In the genomic region with DNA sequence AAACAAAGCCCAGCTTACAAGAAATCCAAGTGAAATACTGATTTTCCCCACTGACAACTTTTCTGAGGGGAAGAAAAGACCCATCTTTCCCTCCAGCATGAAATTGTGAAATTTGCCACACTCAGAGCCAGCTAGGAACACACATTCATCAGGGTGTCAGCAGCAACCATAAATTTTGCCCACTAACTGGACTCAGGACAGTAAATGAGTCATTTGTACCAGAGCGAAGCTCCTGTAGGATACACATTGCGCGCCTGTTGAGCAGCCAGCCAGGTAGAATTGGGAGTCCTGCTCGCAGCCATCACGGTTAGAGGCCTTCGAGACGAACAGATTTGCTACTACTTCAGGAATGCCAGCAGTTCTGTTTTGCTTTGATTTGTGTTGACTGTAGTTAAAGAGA, we compare ENCODE assay signal across 14 cellular contexts.
DNase-seq lines count a peak whose midpoint lies in the region; ATAC-seq and TF ChIP-seq lines count a peak whose summit lies in the region.
"Had no signal": no experiment of that assay in that cellular context is flagged by ENCODE, and none has a peak within 500 bp of the region (broad histone marks: within the 10 kb centered on the region; RNA-seq: fewer than 3 reads in every experiment).

No MANE protein-coding gene starts in this region.

- H3K27me3 Mint-ChIP-seq in type B pancreatic cell (no peaks in the 10 kb centered on the region), T-helper 17 cell (peaks cover 43% of the 10 kb centered on the region)

- H3K4me3 ChIP-seq in mammary epithelial cell (replicated peaks in 1 of 3; ENCODE audit: insufficient read depth in 1 of 3, low read depth in 2 of 3, low read length in 3 of 3), result no peak overlapping the region
- H3K4me3 ChIP-seq: colonic mucosa had no signal

- H3K4me3 Mint-ChIP-seq in type B pancreatic cell (no peak overlapping the region), T-helper 17 cell (no peak overlapping the region)
- H3K4me3 Mint-ChIP-seq: T-helper 1 cell treated with Interleukin-12 subunit alpha and Interleukin-12 subunit beta and Interleukin-4 antibody, amounts not matched to agents 30 μg/mL and 1 μg/mL, for 36 hours had no signal

- peaks cover 53% of the 10 kb centered on the region for H3K4me1 ChIP-seq in mammary epithelial cell (ENCODE audit: insufficient read depth, low read length)
- H3K4me1 ChIP-seq: colonic mucosa had no signal

- H3K36me3 ChIP-seq in mammary epithelial cell (ENCODE audit: insufficient read depth, low read length), result peaks cover 3% of the 10 kb centered on the region
- H3K36me3 ChIP-seq: colonic mucosa had no signal

- peaks cover 15% of the 10 kb centered on the region for H3K36me3 Mint-ChIP-seq in type B pancreatic cell
- H3K36me3 Mint-ChIP-seq in T-helper 17 cell (ENCODE audit: low read depth), result no peaks in the 10 kb centered on the region

- H3K9ac ChIP-seq in mammary epithelial cell (ENCODE audit: insufficient read depth, low read length), result no peak overlapping the region

- H3K27ac Mint-ChIP-seq in type B pancreatic cell, result peak overlapping the region; percentile 14
- no peak overlapping the region for H3K27ac Mint-ChIP-seq in T-helper 17 cell
- H3K27ac Mint-ChIP-seq: T-helper 1 cell treated with Interleukin-12 subunit alpha and Interleukin-12 subunit beta and Interleukin-4 antibody, amounts not matched to agents 30 μg/mL and 1 μg/mL, for 36 hours had no signal

- H3K4me1 Mint-ChIP-seq in type B pancreatic cell (ENCODE audit: unreplicated experiment) (peaks cover 9% of the 10 kb centered on the region), T-helper 17 cell (no peaks in the 10 kb centered on the region)

- dilution Hi-C loops in mammary epithelial cell (cut with HindIII; ENCODE audit: low sequenced_read_pairs), result no loop called here

- H3K9me3 ChIP-seq in mammary epithelial cell (replicated peaks; ENCODE audit: insufficient read depth, low read length) (no peaks in the 10 kb centered on the region), T-helper 17 cell (ENCODE audit: control insufficient read depth, low read length, poor library complexity, severe bottlenecking) (no peaks in the 10 kb centered on the region)
- H3K9me3 ChIP-seq: colonic mucosa had no signal

- BruUV-seq in mammary epithelial cell (replicated peaks; lab: Mats Ljungman, UMichigan), result no TSS peak

- no peaks in the 10 kb centered on the region for H3K27me3 ChIP-seq in mammary epithelial cell (ENCODE audit: insufficient read depth, low read length)
- H3K27me3 ChIP-seq: colonic mucosa had no signal

- intact Hi-C loops in mammary epithelial cell (cut with micrococcal nuclease), result loop anchor here (1.0 to 10.0 kb wide), 5 partner anchors 77 to 259 kb away; partner anchors contain the start of gene KICS2

- in situ Hi-C loops in mammary epithelial cell (cut with MboI; ENCODE audit: low sequenced_read_pairs in 2 of 2), result no loop called here

- CTCF ChIA-PET in mammary epithelial cell (lab: Charles Lee; ENCODE audit: low non-redundant PET), result no interaction called here

- H3K9me3 Mint-ChIP-seq in type B pancreatic cell, result no peaks in the 10 kb centered on the region
- H3K9me3 Mint-ChIP-seq: T-helper 1 cell treated with Interleukin-12 subunit alpha and Interleukin-12 subunit beta and Interleukin-4 antibody, amounts not matched to agents 30 μg/mL and 1 μg/mL, for 36 hours had no signal

- no peaks in the 10 kb centered on the region for H4K20me1 ChIP-seq in mammary epithelial cell (ENCODE audit: insufficient read depth, low read length)

- 0% methylated on average over 7 of the region's 7 CpGs for WGBS in mammary epithelial cell (ENCODE audit: low coverage, missing lambda C conversion rate)

- H3K27ac ChIP-seq in mammary epithelial cell (ENCODE audit: insufficient read depth, low read depth, low read length), result peak overlapping the region; percentile 73
- H3K27ac ChIP-seq: colonic mucosa had no signal

- H3K4me2 ChIP-seq in mammary epithelial cell (ENCODE audit: insufficient read depth, low read depth, low read length), result peak overlapping the region; percentile 68

- DNase-seq in LHCN-M2 (ENCODE audit: low read depth) (peak; percentile 43), mammary epithelial cell (peak; percentile 93), medulla oblongata (ENCODE audit: extremely low spot score) (peak; percentile 17), type B pancreatic cell (ENCODE audit: extremely low spot score, unreplicated experiment) (no peak), midbrain (lab: John Stamatoyannopoulos, UW) (no peak), T-helper 17 cell (no peak), GM10266 (ENCODE audit: extremely low spot score) (no peak)
- DNase-seq: activated naive CD4-positive, alpha-beta T cell; colonic mucosa; NCI-H1436 treated with DMSO at 0.1 percent for 48 hours; occipital lobe; stimulated activated CD4-positive, alpha-beta T cell treated with anti-CD3 and anti-CD28 coated beads, Interleukin-4, amount 100 ng/mL, for 1 hour; stimulated activated naive CD8-positive, alpha-beta T cell treated with anti-CD3 and anti-CD28 coated beads, Interleukin-15, Interleukin-2, amounts not matched to agents 100 U/mL and 50 U/mL, for 24 hours had no signal

- H3K79me2 ChIP-seq in mammary epithelial cell (ENCODE audit: insufficient read depth, low read length), result no peaks in the 10 kb centered on the region

- TF ChIP-seq CTCF in mammary epithelial cell (conservative IDR thresholded peaks at IDR 0.05 in 1 of 2, IDR thresholded peaks at IDR 0.05 in 1 of 2; ENCODE audit: extremely low read depth in 1 of 2, insufficient read depth in 1 of 2, low read depth in 1 of 2, low read length in 2 of 2) (no peak), type B pancreatic cell (conservative IDR thresholded peaks at IDR 0.05) (no peak), GM10266 (IDR thresholded peaks at IDR 0.05; ENCODE audit: control insufficient read depth, insufficient read depth, low read depth, missing control alignments) (no peak)

- ATAC-seq in T-helper 17 cell, result no peak
- ATAC-seq: stimulated activated naive CD8-positive, alpha-beta T cell treated with anti-CD3 and anti-CD28 coated beads, Interleukin-15, Interleukin-2, amounts not matched to agents 100 U/mL and 50 U/mL, for 24 hours had no signal

- H2AFZ ChIP-seq in mammary epithelial cell (ENCODE audit: low read depth, low read length), result no peak overlapping the region

Comparison
In these comparisons a context has a peak if more than half of its experiments do, and no peak if none do; other contexts are left out.
1. DNase-seq: peak in LHCN-M2 (single experiment), mammary epithelial cell (single experiment) and medulla oblongata (single experiment); none in type B pancreatic cell (single experiment), midbrain (single experiment), T-helper 17 cell (0 of 3) and GM10266 (single experiment).